In genomic region chr10:89458760-89459159, GRCh38 we compare ENCODE assay signal across 25 cellular contexts. TPM values are rescaled to one million over a fixed set of nuclear protein-coding genes. Genes with fewer than 3 reads are reported as not detected.
DNase-seq lines count a peak whose midpoint lies in the region; ATAC-seq, FAIRE-seq and TF ChIP-seq lines count a peak whose summit lies in the region.
"Had no signal": no experiment of that assay in that cellular context is flagged by ENCODE, and none has a peak within 500 bp of the region (broad histone marks: within the 10 kb centered on the region; RNA-seq: fewer than 3 reads in every experiment).

No MANE protein-coding gene starts in this region.

- H3K4me3 Mint-ChIP-seq in HFFc6 (peak overlapping the region; percentile 70), astrocyte (ENCODE audit: unreplicated experiment) (no peak overlapping the region)
- H3K4me3 Mint-ChIP-seq: activated CD4-positive, alpha-beta T cell treated with anti-CD3 and anti-CD28 coated beads, Interleukin-2, amount 10 ng/mL, durations not matched to agents 7 days and 5 days; activated CD8-positive, alpha-beta memory T cell treated with anti-CD3 and anti-CD28 coated beads, Interleukin-2, amount 10 ng/mL, durations not matched to agents 7 days and 5 days; activated naive CD4-positive, alpha-beta T cell treated with anti-CD3 and anti-CD28 coated beads, Interleukin-2, amount 50 U/mL, for 24 hours; activated T-helper 1 cell treated with anti-CD3 and anti-CD28 coated beads, Interleukin-12 subunit alpha, Interleukin-12 subunit beta, Interleukin-2, Interleukin-4 antibody, amounts not matched to agents 30 ng/mL and 10 ng/mL and 1 ng/mL, durations not matched to agents 14 hours and 24 hours and 36 hours; neural crest cell; stimulated activated naive B cell treated with anti-CD40 and anti-IgM and Interleukin-4, amounts not matched to agents 10 μg/mL and 1 μg/mL and 100 μg/mL, for 72 hours had no signal

- intact Hi-C loops in upper lobe of right lung (cut with DNase I) (no loop called here), pancreas (cut with DNase I) (no loop called here)

- H3K4me3 ChIP-seq in astrocyte (ENCODE audit: insufficient read depth, low read depth, low read length) (peak overlapping the region; percentile 14), upper lobe of right lung (no peak overlapping the region), H7 (ENCODE audit: insufficient read depth, low read depth, low read length) (no peak overlapping the region), pancreas (no peak overlapping the region)
- H3K4me3 ChIP-seq: mucosa of descending colon, prostate gland, testis had no signal

- H3K4me1 ChIP-seq in astrocyte (ENCODE audit: insufficient read depth, low read length) (peaks cover 9% of the 10 kb centered on the region), upper lobe of right lung (peaks cover 23% of the 10 kb centered on the region), pancreas (peaks cover 0 to 8% (median 7%) of the 10 kb centered on the region in 3 donors)
- H3K4me1 ChIP-seq: prostate gland, testis had no signal

- no peak overlapping the region for H2AFZ ChIP-seq in astrocyte (ENCODE audit: low read depth, low read length)

- H3K27me3 Mint-ChIP-seq in HFFc6 (ENCODE audit: insufficient read depth) (no peaks in the 10 kb centered on the region), astrocyte (ENCODE audit: low read depth, unreplicated experiment) (no peaks in the 10 kb centered on the region)
- H3K27me3 Mint-ChIP-seq: activated naive CD4-positive, alpha-beta T cell treated with anti-CD3 and anti-CD28 coated beads, Interleukin-2, amount 50 U/mL, for 24 hours had no signal

- peaks cover 32% of the 10 kb centered on the region for H3K4me1 Mint-ChIP-seq in HFFc6 (ENCODE audit: low read depth)
- H3K4me1 Mint-ChIP-seq in astrocyte (ENCODE audit: low read depth, unreplicated experiment) = peaks cover 13% of the 10 kb centered on the region
- H3K4me1 Mint-ChIP-seq: activated CD4-positive, alpha-beta T cell treated with anti-CD3 and anti-CD28 coated beads, Interleukin-2, amount 10 ng/mL, durations not matched to agents 7 days and 5 days; activated CD8-positive, alpha-beta memory T cell treated with anti-CD3 and anti-CD28 coated beads, Interleukin-2, amount 10 ng/mL, durations not matched to agents 7 days and 5 days; activated naive CD4-positive, alpha-beta T cell treated with anti-CD3 and anti-CD28 coated beads, Interleukin-2, amount 50 U/mL, for 24 hours; neural crest cell had no signal

- H3K36me3 Mint-ChIP-seq in HFFc6 (ENCODE audit: low read depth) = no peaks in the 10 kb centered on the region
- no peaks in the 10 kb centered on the region for H3K36me3 Mint-ChIP-seq in astrocyte (ENCODE audit: low read depth, unreplicated experiment)
- H3K36me3 Mint-ChIP-seq: activated naive CD4-positive, alpha-beta T cell treated with anti-CD3 and anti-CD28 coated beads, Interleukin-2, amount 50 U/mL, for 24 hours; stimulated activated naive B cell treated with anti-CD40 and anti-IgM and Interleukin-4, amounts not matched to agents 10 μg/mL and 1 μg/mL and 100 μg/mL, for 72 hours had no signal

- H3K27me3 ChIP-seq in astrocyte (ENCODE audit: insufficient read depth, low read length) = no peaks in the 10 kb centered on the region
- H3K27me3 ChIP-seq in upper lobe of right lung = no peaks in the 10 kb centered on the region
- no peaks in the 10 kb centered on the region for H3K27me3 ChIP-seq in H7 (ENCODE audit: control insufficient read depth, insufficient read depth, low read length)
- no peaks in the 10 kb centered on the region for H3K27me3 ChIP-seq in pancreas
- H3K27me3 ChIP-seq: testis had no signal

- FAIRE-seq in astrocyte (lab: Jason Lieb, UNC) (no peak), pancreas (lab: Jason Lieb, UNC) (no peak)
- FAIRE-seq: GM19239 had no signal

- no peak for DNase-seq in HFFc6
- DNase-seq in astrocyte (ENCODE audit: low read depth) = peak; percentile 36
- peak; percentile 69 for DNase-seq in iris pigment epithelial cell (ENCODE audit: low read depth)
- DNase-seq in upper lobe of right lung = no peak
- no peak for DNase-seq in H7
- DNase-seq in pancreas = no peak
- DNase-seq: activated CD4-positive, alpha-beta T cell treated with anti-CD3 and anti-CD28 coated beads, Interleukin-2, amount 10 ng/mL, durations not matched to agents 7 days and 5 days; activated CD8-positive, alpha-beta memory T cell treated with anti-CD3 and anti-CD28 coated beads, Interleukin-2, amount 10 ng/mL, durations not matched to agents 7 days and 5 days; Caco-2; DND-41; effector CD8-positive, alpha-beta T cell; left colon; mucosa of descending colon; NCI-H2081 treated with DMSO at 0.1 percent for 48 hours; NK-92 treated with Interleukin-12 subunit alpha and Interleukin-12 subunit beta, amount 100 ng/mL, for 24 hours; stimulated activated CD4-positive, alpha-beta T cell treated with anti-CD3 and anti-CD28 coated beads, Interleukin-1b, Interleukin-23, amount 100 ng/mL, for 48 hours; stimulated activated naive B cell treated with anti-CD40 and anti-IgM and Interleukin-4, amounts not matched to agents 10 μg/mL and 1 μg/mL and 100 μg/mL, for 72 hours; testis had no signal

- H3K9me3 ChIP-seq in astrocyte (ENCODE audit: insufficient read depth, low read depth, low read length) = no peaks in the 10 kb centered on the region
- H3K9me3 ChIP-seq in upper lobe of right lung = no peaks in the 10 kb centered on the region
- no peaks in the 10 kb centered on the region for H3K9me3 ChIP-seq in pancreas
- H3K9me3 ChIP-seq: Caco-2, mucosa of descending colon, prostate gland, testis had no signal

- peak overlapping the region; percentile 75 for H3K4me2 ChIP-seq in astrocyte (ENCODE audit: low read length)

- H3K27ac ChIP-seq in astrocyte (ENCODE audit: low read depth, low read length) (peak overlapping the region; percentile 10), upper lobe of right lung (peak overlapping the region; percentile 3), pancreas (no peak overlapping the region)
- H3K27ac ChIP-seq: prostate gland had no signal

- TF ChIP-seq CTCF in HFFc6 (IDR thresholded peaks at IDR 0.05) (no peak), astrocyte (IDR thresholded peaks at IDR 0.05; ENCODE audit: insufficient read depth, low read depth, low read length) (no peak), upper lobe of right lung (IDR thresholded peaks at IDR 0.05) (no peak), pancreas (IDR thresholded peaks at IDR 0.05) (no peak)

- H3K27ac Mint-ChIP-seq in HFFc6 = peak overlapping the region; percentile 30
- H3K27ac Mint-ChIP-seq in astrocyte (ENCODE audit: unreplicated experiment) = peak overlapping the region; percentile 58
- H3K27ac Mint-ChIP-seq: activated CD4-positive, alpha-beta T cell treated with anti-CD3 and anti-CD28 coated beads, Interleukin-2, amount 10 ng/mL, durations not matched to agents 7 days and 5 days; activated CD8-positive, alpha-beta memory T cell treated with anti-CD3 and anti-CD28 coated beads, Interleukin-2, amount 10 ng/mL, durations not matched to agents 7 days and 5 days; activated naive CD4-positive, alpha-beta T cell treated with anti-CD3 and anti-CD28 coated beads, Interleukin-2, amount 50 U/mL, for 24 hours; activated T-helper 1 cell treated with anti-CD3 and anti-CD28 coated beads, Interleukin-12 subunit alpha, Interleukin-12 subunit beta, Interleukin-2, Interleukin-4 antibody, amounts not matched to agents 30 ng/mL and 10 ng/mL and 1 ng/mL, durations not matched to agents 14 hours and 24 hours and 36 hours; stimulated activated naive B cell treated with anti-CD40 and anti-IgM and Interleukin-4, amounts not matched to agents 10 μg/mL and 1 μg/mL and 100 μg/mL, for 72 hours had no signal

- H4K20me1 ChIP-seq in astrocyte (ENCODE audit: insufficient read depth, low read length) = no peaks in the 10 kb centered on the region

- H3K9me3 Mint-ChIP-seq in HFFc6 (no peaks in the 10 kb centered on the region), astrocyte (ENCODE audit: unreplicated experiment) (peaks cover 2% of the 10 kb centered on the region)
- H3K9me3 Mint-ChIP-seq: activated CD4-positive, alpha-beta T cell treated with anti-CD3 and anti-CD28 coated beads, Interleukin-2, amount 10 ng/mL, durations not matched to agents 7 days and 5 days; activated naive CD4-positive, alpha-beta T cell treated with anti-CD3 and anti-CD28 coated beads, Interleukin-2, amount 50 U/mL, for 24 hours; activated T-helper 1 cell treated with anti-CD3 and anti-CD28 coated beads, Interleukin-12 subunit alpha, Interleukin-12 subunit beta, Interleukin-2, Interleukin-4 antibody, amounts not matched to agents 30 ng/mL and 10 ng/mL and 1 ng/mL, durations not matched to agents 14 hours and 24 hours and 36 hours; neural crest cell; stimulated activated naive B cell treated with anti-CD40 and anti-IgM and Interleukin-4, amounts not matched to agents 10 μg/mL and 1 μg/mL and 100 μg/mL, for 72 hours had no signal

- no peaks in the 10 kb centered on the region for H3K36me3 ChIP-seq in astrocyte (ENCODE audit: insufficient read depth, low read length)
- H3K36me3 ChIP-seq in upper lobe of right lung = no peaks in the 10 kb centered on the region
- H3K36me3 ChIP-seq in H7 (replicated peaks; ENCODE audit: control insufficient read depth, insufficient read depth, low read length) = no peaks in the 10 kb centered on the region
- no peaks in the 10 kb centered on the region for H3K36me3 ChIP-seq in pancreas
- H3K36me3 ChIP-seq: prostate gland had no signal

- ATAC-seq in upper lobe of right lung = no peak
- no peak for ATAC-seq in pancreas
- ATAC-seq in HG02973 (IDR thresholded peaks at IDR 0.05; ENCODE audit: unreplicated experiment) = no peak
- ATAC-seq: activated CD8-positive, alpha-beta memory T cell treated with anti-CD3 and anti-CD28 coated beads, Interleukin-2, amount 10 ng/mL, durations not matched to agents 7 days and 5 days; esophagus mucosa; left colon; mucosa of descending colon; stimulated activated naive B cell treated with anti-CD40 and anti-IgM and Interleukin-4, amounts not matched to agents 10 μg/mL and 1 μg/mL and 100 μg/mL, for 72 hours had no signal

- 91 to 100% methylated on average over 1 of the region's 1 CpG for WGBS in pancreas, 2 donors

- no peaks in the 10 kb centered on the region for H3K79me2 ChIP-seq in astrocyte (ENCODE audit: insufficient read depth, low read length)

- no peak overlapping the region for H3K9ac ChIP-seq in astrocyte (ENCODE audit: low read length)

RNA-seq across cellular contexts. Expression of gene IFIT5, which starts 44.4 kb away (rescaled TPM):
- total RNA-seq in HFFc6 (2021; fragmentation: NEBNext Ultra II Directional; extraction: Animal tissue kit (Norgen Biotek cat#: 25700)) = 10 to 100 TPM; 19.2 to 26.1 (median 22.4) TPM
- total RNA-seq in astrocyte (42.9 and 44.7 TPM in 2 replicates), upper lobe of right lung (24.4 TPM), pancreas (1 to 10 TPM; 3.7 to 8.1 (median 4.2) TPM)
- total RNA-seq in H7 (2014; rRNA removed; shearing (Covaris generic)) = 1.7 and 2.3 TPM in 2 replicates
- polyA plus RNA-seq in pancreas = 1 to 10 TPM; 2.9 to 6.1 TPM

Comparison
In these comparisons a context has a peak if more than half of its experiments do, and no peak if none do; other contexts are left out.
1. DNase-seq: peak in astrocyte (single experiment) and iris pigment epithelial cell (single experiment); none in HFFc6 (single experiment), upper lobe of right lung (single experiment), H7 (single experiment) and pancreas (0 of 6).
2. H3K27ac ChIP-seq: peak in astrocyte (single experiment) and upper lobe of right lung (single experiment); none in pancreas (0 of 4).